In the genomic region with DNA sequence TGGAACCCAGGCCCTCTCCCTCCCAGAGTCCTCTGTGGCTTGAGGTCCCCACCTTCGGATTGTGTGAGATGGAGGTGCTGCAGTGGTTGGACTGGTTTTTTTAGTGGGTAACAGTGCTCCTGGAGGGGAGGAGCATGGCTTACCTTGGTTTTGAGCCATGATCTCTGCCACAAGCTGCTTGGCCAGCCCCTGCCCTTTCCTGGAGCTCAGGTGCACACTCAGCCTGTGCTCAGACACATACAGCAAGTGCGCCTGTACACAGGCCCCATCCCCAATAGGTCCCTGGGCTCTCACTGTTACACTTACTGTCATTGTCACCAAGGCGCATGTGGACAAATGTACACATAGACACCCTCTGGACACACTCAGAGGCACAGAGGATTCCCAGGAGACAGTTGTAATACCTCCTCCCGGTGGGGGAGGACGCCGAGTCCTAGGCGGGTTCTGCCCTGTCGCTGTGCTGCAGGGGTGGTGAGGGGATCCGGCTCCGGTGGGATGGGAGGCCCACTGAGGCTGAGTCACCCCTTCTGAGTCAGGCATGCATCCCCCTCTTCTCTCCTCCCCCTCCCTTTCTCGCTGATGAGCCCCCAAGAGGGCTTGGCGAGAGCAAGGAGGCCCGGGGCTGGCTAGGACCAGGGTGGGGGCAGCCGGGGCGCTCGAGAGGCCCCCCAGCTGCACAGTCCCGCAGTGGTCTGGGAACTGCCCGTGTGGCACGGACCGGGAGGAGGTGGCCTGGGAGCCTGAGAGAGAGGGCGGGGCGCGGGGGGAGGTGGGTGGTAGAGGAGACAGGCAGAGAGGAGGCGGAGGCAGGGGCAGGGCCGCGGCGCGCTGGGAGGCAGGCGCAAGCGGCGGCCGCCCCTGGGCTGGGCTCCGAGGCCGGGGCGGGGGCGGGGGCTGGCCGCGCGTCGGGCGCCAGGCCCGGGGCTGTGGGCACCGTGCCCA, we compare ENCODE assay signal across 1 cellular context.
TF ChIP-seq lines count a peak whose summit lies in the region.

No MANE protein-coding gene starts in this region.

TF ChIP-seq in HEK293, 187 proteins besides CTCF, POLR2A, EP300 and RAD21 (continued from another document):
- TF ChIP-seq ZBTB1 (tag by site-specific recombination; IDR thresholded peaks at IDR 0.05) (no peak), ZNF133 (tag by site-specific recombination; IDR thresholded peaks at IDR 0.05) (no peak), ZNF610 (tag by site-specific recombination; IDR thresholded peaks at IDR 0.05; ENCODE audit: borderline replicate concordance) (no peak), ZEB2 (tag by site-specific recombination; IDR thresholded peaks at IDR 0.05) (peak; percentile 50; the same call in 1 of the 2 replicates), ZNF248 (tag by site-specific recombination; IDR thresholded peaks at IDR 0.05) (no peak), EGR2 (tag by site-specific recombination; IDR thresholded peaks at IDR 0.05; ENCODE audit: low read depth) (peak; percentile 83; the same call in 1 of the 2 replicates)
- TF ChIP-seq, protein P1, sequence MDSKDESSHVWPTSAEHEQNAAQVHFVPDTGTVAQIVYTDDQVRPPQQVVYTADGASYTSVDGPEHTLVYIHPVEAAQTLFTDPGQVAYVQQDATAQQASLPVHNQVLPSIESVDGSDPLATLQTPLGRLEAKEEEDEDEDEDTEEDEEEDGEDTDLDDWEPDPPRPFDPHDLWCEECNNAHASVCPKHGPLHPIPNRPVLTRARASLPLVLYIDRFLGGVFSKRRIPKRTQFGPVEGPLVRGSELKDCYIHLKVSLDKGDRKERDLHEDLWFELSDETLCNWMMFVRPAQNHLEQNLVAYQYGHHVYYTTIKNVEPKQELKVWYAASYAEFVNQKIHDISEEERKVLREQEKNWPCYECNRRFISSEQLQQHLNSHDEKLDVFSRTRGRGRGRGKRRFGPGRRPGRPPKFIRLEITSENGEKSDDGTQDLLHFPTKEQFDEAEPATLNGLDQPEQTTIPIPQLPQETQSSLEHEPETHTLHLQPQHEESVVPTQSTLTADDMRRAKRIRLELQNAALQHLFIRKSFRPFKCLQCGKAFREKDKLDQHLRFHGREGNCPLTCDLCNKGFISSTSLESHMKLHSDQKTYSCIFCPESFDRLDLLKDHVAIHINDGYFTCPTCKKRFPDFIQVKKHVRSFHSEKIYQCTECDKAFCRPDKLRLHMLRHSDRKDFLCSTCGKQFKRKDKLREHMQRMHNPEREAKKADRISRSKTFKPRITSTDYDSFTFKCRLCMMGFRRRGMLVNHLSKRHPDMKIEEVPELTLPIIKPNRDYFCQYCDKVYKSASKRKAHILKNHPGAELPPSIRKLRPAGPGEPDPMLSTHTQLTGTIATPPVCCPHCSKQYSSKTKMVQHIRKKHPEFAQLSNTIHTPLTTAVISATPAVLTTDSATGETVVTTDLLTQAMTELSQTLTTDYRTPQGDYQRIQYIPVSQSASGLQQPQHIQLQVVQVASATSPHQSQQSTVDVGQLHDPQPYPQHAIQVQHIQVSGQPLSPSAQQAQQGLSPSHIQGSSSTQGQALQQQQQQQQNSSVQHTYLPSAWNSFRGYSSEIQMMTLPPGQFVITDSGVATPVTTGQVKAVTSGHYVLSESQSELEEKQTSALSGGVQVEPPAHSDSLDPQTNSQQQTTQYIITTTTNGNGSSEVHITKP (tag by site-specific recombination; IDR thresholded peaks at IDR 0.05): peak; percentile 36; the same call in 1 of the 2 replicates
- TF ChIP-seq, protein P2, sequence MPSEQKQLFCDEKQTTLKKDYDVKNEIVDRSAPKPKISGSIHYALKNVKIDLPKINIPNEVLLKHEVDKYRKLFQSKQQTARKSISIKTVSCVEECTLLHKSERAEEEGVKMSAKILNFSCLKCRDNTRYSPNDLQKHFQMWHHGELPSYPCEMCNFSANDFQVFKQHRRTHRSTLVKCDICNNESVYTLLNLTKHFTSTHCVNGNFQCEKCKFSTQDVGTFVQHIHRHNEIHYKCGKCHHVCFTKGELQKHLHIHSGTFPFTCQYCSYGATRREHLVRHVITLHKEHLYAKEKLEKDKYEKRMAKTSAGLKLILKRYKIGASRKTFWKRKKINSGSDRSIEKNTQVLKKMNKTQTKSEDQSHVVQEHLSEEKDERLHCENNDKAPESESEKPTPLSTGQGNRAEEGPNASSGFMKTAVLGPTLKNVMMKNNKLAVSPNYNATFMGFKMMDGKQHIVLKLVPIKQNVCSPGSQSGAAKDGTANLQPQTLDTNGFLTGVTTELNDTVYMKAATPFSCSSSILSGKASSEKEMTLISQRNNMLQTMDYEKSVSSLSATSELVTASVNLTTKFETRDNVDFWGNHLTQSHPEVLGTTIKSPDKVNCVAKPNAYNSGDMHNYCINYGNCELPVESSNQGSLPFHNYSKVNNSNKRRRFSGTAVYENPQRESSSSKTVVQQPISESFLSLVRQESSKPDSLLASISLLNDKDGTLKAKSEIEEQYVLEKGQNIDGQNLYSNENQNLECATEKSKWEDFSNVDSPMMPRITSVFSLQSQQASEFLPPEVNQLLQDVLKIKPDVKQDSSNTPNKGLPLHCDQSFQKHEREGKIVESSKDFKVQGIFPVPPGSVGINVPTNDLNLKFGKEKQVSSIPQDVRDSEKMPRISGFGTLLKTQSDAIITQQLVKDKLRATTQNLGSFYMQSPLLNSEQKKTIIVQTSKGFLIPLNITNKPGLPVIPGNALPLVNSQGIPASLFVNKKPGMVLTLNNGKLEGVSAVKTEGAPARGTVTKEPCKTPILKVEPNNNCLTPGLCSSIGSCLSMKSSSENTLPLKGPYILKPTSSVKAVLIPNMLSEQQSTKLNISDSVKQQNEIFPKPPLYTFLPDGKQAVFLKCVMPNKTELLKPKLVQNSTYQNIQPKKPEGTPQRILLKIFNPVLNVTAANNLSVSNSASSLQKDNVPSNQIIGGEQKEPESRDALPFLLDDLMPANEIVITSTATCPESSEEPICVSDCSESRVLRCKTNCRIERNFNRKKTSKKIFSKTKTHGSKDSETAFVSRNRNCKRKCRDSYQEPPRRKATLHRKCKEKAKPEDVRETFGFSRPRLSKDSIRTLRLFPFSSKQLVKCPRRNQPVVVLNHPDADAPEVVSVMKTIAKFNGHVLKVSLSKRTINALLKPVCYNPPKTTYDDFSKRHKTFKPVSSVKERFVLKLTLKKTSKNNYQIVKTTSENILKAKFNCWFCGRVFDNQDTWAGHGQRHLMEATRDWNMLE (tag by site-specific recombination; conservative IDR thresholded peaks at IDR 0.05; ENCODE audit: low read depth): no peak
- TF ChIP-seq, protein P3, sequence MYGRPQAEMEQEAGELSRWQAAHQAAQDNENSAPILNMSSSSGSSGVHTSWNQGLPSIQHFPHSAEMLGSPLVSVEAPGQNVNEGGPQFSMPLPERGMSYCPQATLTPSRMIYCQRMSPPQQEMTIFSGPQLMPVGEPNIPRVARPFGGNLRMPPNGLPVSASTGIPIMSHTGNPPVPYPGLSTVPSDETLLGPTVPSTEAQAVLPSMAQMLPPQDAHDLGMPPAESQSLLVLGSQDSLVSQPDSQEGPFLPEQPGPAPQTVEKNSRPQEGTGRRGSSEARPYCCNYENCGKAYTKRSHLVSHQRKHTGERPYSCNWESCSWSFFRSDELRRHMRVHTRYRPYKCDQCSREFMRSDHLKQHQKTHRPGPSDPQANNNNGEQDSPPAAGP (tag by site-specific recombination; IDR thresholded peaks at IDR 0.05): peak; percentile 73
- TF ChIP-seq, protein P4, sequence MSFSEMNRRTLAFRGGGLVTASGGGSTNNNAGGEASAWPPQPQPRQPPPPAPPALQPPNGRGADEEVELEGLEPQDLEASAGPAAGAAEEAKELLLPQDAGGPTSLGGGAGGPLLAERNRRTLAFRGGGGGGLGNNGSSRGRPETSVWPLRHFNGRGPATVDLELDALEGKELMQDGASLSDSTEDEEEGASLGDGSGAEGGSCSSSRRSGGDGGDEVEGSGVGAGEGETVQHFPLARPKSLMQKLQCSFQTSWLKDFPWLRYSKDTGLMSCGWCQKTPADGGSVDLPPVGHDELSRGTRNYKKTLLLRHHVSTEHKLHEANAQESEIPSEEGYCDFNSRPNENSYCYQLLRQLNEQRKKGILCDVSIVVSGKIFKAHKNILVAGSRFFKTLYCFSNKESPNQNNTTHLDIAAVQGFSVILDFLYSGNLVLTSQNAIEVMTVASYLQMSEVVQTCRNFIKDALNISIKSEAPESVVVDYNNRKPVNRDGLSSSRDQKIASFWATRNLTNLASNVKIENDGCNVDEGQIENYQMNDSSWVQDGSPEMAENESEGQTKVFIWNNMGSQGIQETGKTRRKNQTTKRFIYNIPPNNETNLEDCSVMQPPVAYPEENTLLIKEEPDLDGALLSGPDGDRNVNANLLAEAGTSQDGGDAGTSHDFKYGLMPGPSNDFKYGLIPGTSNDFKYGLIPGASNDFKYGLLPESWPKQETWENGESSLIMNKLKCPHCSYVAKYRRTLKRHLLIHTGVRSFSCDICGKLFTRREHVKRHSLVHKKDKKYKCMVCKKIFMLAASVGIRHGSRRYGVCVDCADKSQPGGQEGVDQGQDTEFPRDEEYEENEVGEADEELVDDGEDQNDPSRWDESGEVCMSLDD (tag by site-specific recombination; IDR thresholded peaks at IDR 0.05): no peak
- TF ChIP-seq, protein P5, sequence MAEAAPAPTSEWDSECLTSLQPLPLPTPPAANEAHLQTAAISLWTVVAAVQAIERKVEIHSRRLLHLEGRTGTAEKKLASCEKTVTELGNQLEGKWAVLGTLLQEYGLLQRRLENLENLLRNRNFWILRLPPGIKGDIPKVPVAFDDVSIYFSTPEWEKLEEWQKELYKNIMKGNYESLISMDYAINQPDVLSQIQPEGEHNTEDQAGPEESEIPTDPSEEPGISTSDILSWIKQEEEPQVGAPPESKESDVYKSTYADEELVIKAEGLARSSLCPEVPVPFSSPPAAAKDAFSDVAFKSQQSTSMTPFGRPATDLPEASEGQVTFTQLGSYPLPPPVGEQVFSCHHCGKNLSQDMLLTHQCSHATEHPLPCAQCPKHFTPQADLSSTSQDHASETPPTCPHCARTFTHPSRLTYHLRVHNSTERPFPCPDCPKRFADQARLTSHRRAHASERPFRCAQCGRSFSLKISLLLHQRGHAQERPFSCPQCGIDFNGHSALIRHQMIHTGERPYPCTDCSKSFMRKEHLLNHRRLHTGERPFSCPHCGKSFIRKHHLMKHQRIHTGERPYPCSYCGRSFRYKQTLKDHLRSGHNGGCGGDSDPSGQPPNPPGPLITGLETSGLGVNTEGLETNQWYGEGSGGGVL (tag by site-specific recombination; IDR thresholded peaks at IDR 0.05): peak; percentile 98
